ENCODE assay signal across 10 cellular contexts in the genomic region with DNA sequence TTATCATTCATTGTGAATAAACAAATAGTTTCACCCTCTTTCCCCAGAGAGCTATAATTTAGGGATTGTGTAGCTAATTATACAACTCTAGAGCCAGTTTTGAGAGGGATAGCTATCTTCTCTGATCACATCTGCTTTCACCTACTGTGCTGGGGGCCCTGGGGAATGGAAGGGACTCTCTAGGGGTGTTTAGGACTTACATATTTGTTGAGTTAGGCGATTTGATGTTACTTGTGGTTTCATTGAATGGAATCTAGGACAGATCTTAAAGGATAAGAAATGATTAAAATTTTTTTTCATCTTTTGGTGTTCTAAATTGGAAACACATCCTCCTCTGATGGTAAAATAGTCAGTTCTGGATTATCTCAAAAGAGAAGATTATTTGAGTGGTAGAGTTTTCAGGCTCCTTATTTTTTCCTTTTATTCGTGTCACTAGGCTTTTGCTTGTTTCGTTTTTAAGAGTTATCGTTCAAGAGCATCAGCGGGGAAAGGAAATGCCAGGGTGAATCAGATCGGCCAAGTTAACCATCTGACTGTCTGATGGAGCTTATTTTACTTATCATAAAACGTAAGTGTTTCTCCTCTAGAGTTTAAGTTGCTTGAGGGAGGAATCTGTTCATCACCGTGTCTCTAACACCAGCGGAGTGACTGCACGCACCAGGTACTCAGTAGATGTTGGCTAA.
DNase-seq lines count a peak whose midpoint lies in the region; ATAC-seq and TF ChIP-seq lines count a peak whose summit lies in the region.
"Had no signal": no experiment of that assay in that cellular context is flagged by ENCODE, and none has a peak within 500 bp of the region (broad histone marks: within the 10 kb centered on the region; RNA-seq: fewer than 3 reads in every experiment).

No MANE protein-coding gene starts in this region.

- no peak overlapping the region for H3K9ac ChIP-seq in fibroblast of lung (ENCODE audit: insufficient read depth, low read length)

- no peak for ATAC-seq in HG03196 (IDR thresholded peaks at IDR 0.05; ENCODE audit: unreplicated experiment)

- TF ChIP-seq CTCF in AG10803 (conservative IDR thresholded peaks at IDR 0.05; ENCODE audit: low read length) (no peak), HEK293 (tag by site-specific recombination; IDR thresholded peaks at IDR 0.05) (no peak), fibroblast of lung (conservative IDR thresholded peaks at IDR 0.05 in 1 of 2, IDR thresholded peaks at IDR 0.05 in 1 of 2; ENCODE audit: low read depth in 1 of 2, low read length in 2 of 2) (no peak)

- H3K36me3 ChIP-seq in HEK293 (ENCODE audit: control insufficient read depth in 2 of 2, insufficient read depth in 1 of 2, low read length in 2 of 2), result no peaks in the 10 kb centered on the region
- H3K36me3 ChIP-seq in fibroblast of lung (ENCODE audit: control insufficient read depth, insufficient read depth, low read length), result no peaks in the 10 kb centered on the region

- no peaks in the 10 kb centered on the region for H3K9me3 ChIP-seq in HEK293 (ENCODE audit: control insufficient read depth, insufficient read depth, low read depth, low read length)
- H3K9me3 ChIP-seq in fibroblast of lung (ENCODE audit: control insufficient read depth, insufficient read depth, low read depth, low read length), result no peaks in the 10 kb centered on the region

- H3K27ac ChIP-seq in HEK293 (ENCODE audit: extremely low read depth, low read depth, low read length) (no peak overlapping the region), fibroblast of lung (ENCODE audit: insufficient read depth, low read length) (no peak overlapping the region)
- H3K27ac ChIP-seq: hepatocyte had no signal

- peaks cover 12% of the 10 kb centered on the region for H3K4me1 ChIP-seq in HEK293 (ENCODE audit: control insufficient read depth, insufficient read depth, low read length)
- peaks cover 5% of the 10 kb centered on the region for H3K4me1 ChIP-seq in fibroblast of lung (ENCODE audit: control insufficient read depth, extremely low read depth, insufficient read depth, low read length)

- CTCF ChIA-PET in HEK293 (lab: Yijun Ruan, JAX), result interaction anchor here (0.5 to 1.1 kb wide), 3 partner anchors 13 to 446 kb away, joined by 3 read pairs; no protein-coding TSS in a partner anchor

- no peaks in the 10 kb centered on the region for H3K27me3 ChIP-seq in fibroblast of lung (ENCODE audit: control insufficient read depth, insufficient read depth, low read length)
- H3K27me3 ChIP-seq: hepatocyte had no signal

- no peaks in the 10 kb centered on the region for H4K20me1 ChIP-seq in fibroblast of lung (ENCODE audit: control insufficient read depth, extremely low read depth, insufficient read depth, low read length)

- H3K4me3 ChIP-seq in AG10803 (ENCODE audit: low read length), result peak overlapping the region; percentile 44
- no peak overlapping the region for H3K4me3 ChIP-seq in HEK293 (ENCODE audit: low read depth, low read length)
- peak overlapping the region in 1 of 4 experiments; percentile 24 for H3K4me3 ChIP-seq in fibroblast of lung (replicated peaks in 1 of 4; ENCODE audit: control extremely low read depth in 1 of 4, insufficient read depth in 1 of 4, low read depth in 3 of 4, low read length in 4 of 4)
- H3K4me3 ChIP-seq: hepatocyte had no signal

- H3K4me2 ChIP-seq in fibroblast of lung (ENCODE audit: extremely low read depth, insufficient read depth, low read length), result no peak overlapping the region
- H3K4me2 ChIP-seq: hepatocyte had no signal

- POLR2A ChIA-PET in HEK293 (lab: Yijun Ruan, JAX), result interaction anchor here (0.5 kb wide), 1 partner anchor 12 kb away, joined by 3 read pairs; no protein-coding TSS in a partner anchor

- H3K79me2 ChIP-seq in fibroblast of lung (ENCODE audit: control insufficient read depth, insufficient read depth, low read length), result no peaks in the 10 kb centered on the region
- H3K79me2 ChIP-seq: hepatocyte had no signal

- DNase-seq in AG10803 (ENCODE audit: low read depth), result peak; percentile 88
- peak; percentile 60 for DNase-seq in RPMI7951 (ENCODE audit: low read depth)
- DNase-seq in fibroblast of lung (ENCODE audit: low read depth in 2 of 2), result peak; percentile 62 to 91
- DNase-seq in amygdala (lab: John Stamatoyannopoulos, UW), result no peak
- DNase-seq in NCI-H345 treated with DMSO at 0.1 percent for 48 hours (lab: John Stamatoyannopoulos, UW; ENCODE audit: unreplicated experiment), result no peak
- DNase-seq in HK-2 (ENCODE audit: unreplicated experiment), result no peak
- DNase-seq: NCI-H187 treated with DMSO at 0.1 percent for 48 hours had no signal

- H2AFZ ChIP-seq in fibroblast of lung (ENCODE audit: low read length), result no peak overlapping the region
- H2AFZ ChIP-seq: hepatocyte had no signal

TF ChIP-seq in HEK293, 187 proteins besides CTCF, POLR2A, EP300 and RAD21:
- no peak for TF ChIP-seq ZNF404 (tag by site-specific recombination; IDR thresholded peaks at IDR 0.05)
- peak; percentile 76 for TF ChIP-seq SP7 (tag by site-specific recombination; IDR thresholded peaks at IDR 0.05)
- no peak for TF ChIP-seq ZBTB8A (tag by site-specific recombination; IDR thresholded peaks at IDR 0.05)
- peak; percentile 59; the same call in 1 of the 2 replicates for TF ChIP-seq OSR2 (tag by site-specific recombination; IDR thresholded peaks at IDR 0.05)
- no peak for TF ChIP-seq ZNF510 (tag by site-specific recombination; IDR thresholded peaks at IDR 0.05; ENCODE audit: insufficient replicate concordance)
- TF ChIP-seq, protein P1, sequence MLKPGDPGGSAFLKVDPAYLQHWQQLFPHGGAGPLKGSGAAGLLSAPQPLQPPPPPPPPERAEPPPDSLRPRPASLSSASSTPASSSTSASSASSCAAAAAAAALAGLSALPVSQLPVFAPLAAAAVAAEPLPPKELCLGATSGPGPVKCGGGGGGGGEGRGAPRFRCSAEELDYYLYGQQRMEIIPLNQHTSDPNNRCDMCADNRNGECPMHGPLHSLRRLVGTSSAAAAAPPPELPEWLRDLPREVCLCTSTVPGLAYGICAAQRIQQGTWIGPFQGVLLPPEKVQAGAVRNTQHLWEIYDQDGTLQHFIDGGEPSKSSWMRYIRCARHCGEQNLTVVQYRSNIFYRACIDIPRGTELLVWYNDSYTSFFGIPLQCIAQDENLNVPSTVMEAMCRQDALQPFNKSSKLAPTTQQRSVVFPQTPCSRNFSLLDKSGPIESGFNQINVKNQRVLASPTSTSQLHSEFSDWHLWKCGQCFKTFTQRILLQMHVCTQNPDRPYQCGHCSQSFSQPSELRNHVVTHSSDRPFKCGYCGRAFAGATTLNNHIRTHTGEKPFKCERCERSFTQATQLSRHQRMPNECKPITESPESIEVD (tag by site-specific recombination; IDR thresholded peaks at IDR 0.05), result peak; percentile 60
- peak; percentile 52; the same call in 1 of the 2 replicates for TF ChIP-seq GLIS1 (tag by site-specific recombination; IDR thresholded peaks at IDR 0.05)

Comparison
In these comparisons a context has a peak if more than half of its experiments do, and no peak if none do; other contexts are left out.
1. DNase-seq: peak in AG10803 (single experiment), RPMI7951 (single experiment) and fibroblast of lung (2 of 2); none in amygdala (0 of 56), NCI-H345 treated with DMSO at 0.1 percent for 48 hours (single experiment) and HK-2 (single experiment).